Comparison of ENCODE assay signal across 10 cellular contexts in the genomic region with DNA sequence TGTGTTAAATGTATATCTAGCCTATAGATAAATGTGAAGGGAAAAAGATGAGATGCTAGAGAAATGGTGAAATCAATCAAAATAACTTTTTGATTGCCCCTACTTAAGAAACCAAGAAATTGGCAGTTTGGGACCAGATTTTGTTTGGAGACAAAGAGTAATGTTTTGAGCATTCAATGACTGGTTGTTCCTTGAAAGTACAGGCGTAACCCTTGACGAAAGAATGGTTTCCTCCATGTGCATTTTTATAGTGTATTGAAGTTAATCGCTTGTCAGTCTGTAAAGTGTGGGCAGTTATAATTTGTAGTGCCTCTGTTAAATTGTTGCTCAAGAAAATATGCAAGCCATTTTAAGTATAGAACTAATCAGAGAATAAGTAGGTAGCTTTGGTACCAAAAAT. TPM values are rescaled to one million over a fixed set of nuclear protein-coding genes. Genes with fewer than 3 reads are reported as not detected.
DNase-seq lines count a peak whose midpoint lies in the region; ATAC-seq and TF ChIP-seq lines count a peak whose summit lies in the region.
"Had no signal": no experiment of that assay in that cellular context is flagged by ENCODE, and none has a peak within 500 bp of the region (broad histone marks: within the 10 kb centered on the region; RNA-seq: fewer than 3 reads in every experiment).

No MANE protein-coding gene starts in this region.

- H3K9me3 Mint-ChIP-seq in nephron: no peaks in the 10 kb centered on the region

- H3K27ac ChIP-seq in MM.1S (ENCODE audit: low read length) (no peak overlapping the region), brain microvascular endothelial cell (peak overlapping the region; percentile 89)
- H3K27ac ChIP-seq: pancreas had no signal

- H3K79me2 ChIP-seq in MM.1S (ENCODE audit: low read length): peaks cover 57% of the 10 kb centered on the region

- H3F3A ChIP-seq in MM.1S (ENCODE audit: insufficient read depth, low read length): peaks cover 7% of the 10 kb centered on the region; the same call in 1 of the 2 replicates

- peak overlapping the region; percentile 84 for H3K4me2 ChIP-seq in MM.1S (ENCODE audit: low read depth, low read length)

- peaks cover 4% of the 10 kb centered on the region for H3K27me3 Mint-ChIP-seq in nephron (ENCODE audit: low read depth)

- peak overlapping the region; percentile 84 to 89 (median 89) for H3K4me3 Mint-ChIP-seq in nephron

- intact Hi-C loops in cardiac septum (cut with DNase I): no loop called here

- H3K4me3 ChIP-seq in MM.1S (ENCODE audit: low read length) (peak overlapping the region; percentile 91), brain microvascular endothelial cell (ENCODE audit: low read depth, low read length) (peak overlapping the region; percentile 91)

- peak overlapping the region; percentile 81; the same call in 1 of the 2 replicates for H3K9ac ChIP-seq in MM.1S (ENCODE audit: low read length)

- H3K36me3 Mint-ChIP-seq in nephron (ENCODE audit: low read depth): peaks cover 20% of the 10 kb centered on the region

- H3K9me3 ChIP-seq in MM.1S (replicated peaks; ENCODE audit: insufficient read depth, low read length): no peaks in the 10 kb centered on the region
- H3K9me3 ChIP-seq: pancreas had no signal

- DNase-seq in EH (ENCODE audit: low read depth) (peak; percentile 61), MM.1S (no peak), brain microvascular endothelial cell (no peak), DMS79 (lab: John Stamatoyannopoulos, UW) (no peak), cardiac septum (ENCODE audit: low spot score) (no peak)
- DNase-seq: SIG-M5 had no signal

- H3K4me1 ChIP-seq in MM.1S (ENCODE audit: low read length): peaks cover 4% of the 10 kb centered on the region; the same call in 1 of the 2 replicates

- in situ Hi-C loops in brain microvascular endothelial cell (cut with HindIII; ENCODE audit: low pct_ligation_motif_present, low sequenced_read_pairs): no loop called here

- H4K20me1 ChIP-seq in MM.1S (ENCODE audit: insufficient read depth, low read length): no peaks in the 10 kb centered on the region

- H3K27ac Mint-ChIP-seq in nephron: peak overlapping the region; percentile 6 to 85 (median 68)

- H2AFZ ChIP-seq in MM.1S (ENCODE audit: low read length): no peak overlapping the region

- TF ChIP-seq CTCF in MM.1S (IDR thresholded peaks at IDR 0.05; ENCODE audit: low read length) (no peak), brain microvascular endothelial cell (IDR thresholded peaks at IDR 0.05; ENCODE audit: low read depth, low read length, missing control alignments) (no peak), nephron (IDR thresholded peaks at IDR 0.05; ENCODE audit: unreplicated experiment in 3 of 3) (no peak)

- no peaks in the 10 kb centered on the region for H3K9me2 ChIP-seq in MM.1S (replicated peaks; ENCODE audit: insufficient read depth, low read length)

- H3K27me3 ChIP-seq in MM.1S (replicated peaks; ENCODE audit: insufficient read depth, low read length): no peaks in the 10 kb centered on the region
- H3K27me3 ChIP-seq in brain microvascular endothelial cell (replicated peaks): no peaks in the 10 kb centered on the region

- H3K4me1 Mint-ChIP-seq in nephron: peaks cover 19% of the 10 kb centered on the region

- ATAC-seq in HG03442 (IDR thresholded peaks at IDR 0.05; ENCODE audit: unreplicated experiment) (no peak), GM18868 (IDR thresholded peaks at IDR 0.05; ENCODE audit: unreplicated experiment) (no peak)

- H3K36me3 ChIP-seq in MM.1S (replicated peaks; ENCODE audit: insufficient read depth, low read length) (no peaks in the 10 kb centered on the region; the same call in none of the 2 replicates), brain microvascular endothelial cell (replicated peaks) (no peaks in the 10 kb centered on the region)
- H3K36me3 ChIP-seq: pancreas had no signal

RNA-seq across cellular contexts. Expression of gene KIF23, which starts 1.2 kb away (rescaled TPM):
- 1.3 TPM for total RNA-seq in cardiac septum

RNA-seq across cellular contexts. Expression of gene RPLP1, which starts 37.2 kb away (rescaled TPM):
- 1,178 TPM for total RNA-seq in cardiac septum
